Comparison of ENCODE assay signal across 8 cellular contexts in genomic region chr1:153670859-153671622, GRCh38. TPM values are rescaled to one million over a fixed set of nuclear protein-coding genes. Genes with fewer than 3 reads are reported as not detected.
DNase-seq lines count a peak whose midpoint lies in the region; TF ChIP-seq lines count a peak whose summit lies in the region.

Gene ILF2, minus strand, starts transcription at chr1:153670993. Its CDS starts 71 bp downstream, at chr1:153670922.

- in situ Hi-C loops in SK-MEL-5 (cut with HindIII; ENCODE audit: low pct_unique_long_range_greater_than_20kb, low sequenced_read_pairs) = no loop called here

- CTCF ChIA-PET in activated naive CD4-positive, alpha-beta T cell treated with anti-CD3 and anti-CD28 coated beads for 36 hours (lab: Charles Lee) = interaction anchor here (0.6 to 1.6 kb wide), 8 partner anchors 28 to 487 kb away, joined by 3 to 9 read pairs (median 3); partner anchors contain the start of gene RAB13

- no peaks in the 10 kb centered on the region for H3K27me3 ChIP-seq in GM06990 (replicated peaks; ENCODE audit: control insufficient read depth, insufficient read depth, low read length)

- DNase-seq in GM06990 (ENCODE audit: extremely low read depth, insufficient read length) (peak; percentile 93), HFF-Myc (ENCODE audit: extremely low read depth, low read depth) (peak; percentile 100), MV-4-11 (lab: John Stamatoyannopoulos, UW) (peak; percentile 100), SK-MEL-5 (ENCODE audit: low read depth, low spot score) (peak; percentile 100), globus pallidus (ENCODE audit: low spot score) (peak; percentile 99), nucleus accumbens (lab: John Stamatoyannopoulos, UW) (peak; percentile 69 to 99 (median 90))
- DNase-seq in activated naive CD4-positive, alpha-beta T cell treated with anti-CD3 and anti-CD28 coated beads for 36 hours = peak; percentile 99

- TF ChIP-seq CTCF in GM06990 (IDR thresholded peaks at IDR 0.05; ENCODE audit: insufficient read depth, low read length, poor library complexity, severe bottlenecking) = peak; percentile 22
- no peak for TF ChIP-seq CTCF in HFF-Myc (IDR thresholded peaks at IDR 0.05; ENCODE audit: low read depth, low read length, missing control alignments)

- peaks cover 36% of the 10 kb centered on the region for H3K4me1 Mint-ChIP-seq in activated naive CD4-positive, alpha-beta T cell treated with anti-CD3 and anti-CD28 coated beads for 36 hours (ENCODE audit: low read depth)

- H3K4me3 ChIP-seq in GM06990 (replicated peaks; ENCODE audit: low read depth, low read length) (peak within 1 kb of the TSS; percentile 97), HFF-Myc (replicated peaks; ENCODE audit: low read depth, low read length) (peak within 1 kb of the TSS; percentile 99)

- H3K9me3 Mint-ChIP-seq in activated naive CD4-positive, alpha-beta T cell treated with anti-CD3 and anti-CD28 coated beads for 36 hours = no peaks in the 10 kb centered on the region

- no peak within 1 kb of the TSS for H3K4me3 Mint-ChIP-seq in activated naive CD4-positive, alpha-beta T cell treated with anti-CD3 and anti-CD28 coated beads for 36 hours

- H3K36me3 ChIP-seq in GM06990 (ENCODE audit: control insufficient read depth, insufficient read depth, low read length) = peaks cover 11% of the 10 kb centered on the region

- no peaks in the 10 kb centered on the region for H3K27me3 Mint-ChIP-seq in activated naive CD4-positive, alpha-beta T cell treated with anti-CD3 and anti-CD28 coated beads for 36 hours (ENCODE audit: low read depth)

- H3K36me3 Mint-ChIP-seq in activated naive CD4-positive, alpha-beta T cell treated with anti-CD3 and anti-CD28 coated beads for 36 hours (ENCODE audit: low read depth) = peaks cover 43% of the 10 kb centered on the region

- peak within 1 kb of the TSS; percentile 69 for H3K27ac ChIP-seq in temporal lobe (ENCODE audit: low read depth, low read length)

- no peak within 1 kb of the TSS for H3K27ac Mint-ChIP-seq in activated naive CD4-positive, alpha-beta T cell treated with anti-CD3 and anti-CD28 coated beads for 36 hours

- intact Hi-C loops in activated naive CD4-positive, alpha-beta T cell treated with anti-CD3 and anti-CD28 coated beads for 36 hours (cut with micrococcal nuclease) = loop anchor here (1.0 to 10.0 kb wide), 17 partner anchors 13 to 602 kb away; partner anchors contain the start of genes CHTOP, HAX1, INTS3 and NUP210L

RNA-seq across cellular contexts. Expression of gene ILF2, which starts in this region (rescaled TPM):
- total RNA-seq in SK-MEL-5 (2014; rRNA removed; shearing (Covaris generic)) = 415 and 443 TPM in 2 replicates
- polyA plus RNA-seq in SK-MEL-5 (2015; cell fraction: cytosol; rRNA removed) = 304 and 352 TPM in 2 replicates
- 218 and 277 TPM in 2 replicates for polyA plus RNA-seq in SK-MEL-5 (2015; cell fraction: nucleus; rRNA removed)
- total RNA-seq in activated naive CD4-positive, alpha-beta T cell treated with anti-CD3 and anti-CD28 coated beads for 36 hours = 100 to 1,000 TPM; 346 to 357 TPM
- 133 TPM for total RNA-seq in temporal lobe

Comparison
In these comparisons a context has a peak if more than half of its experiments do, and no peak if none do; other contexts are left out.
1. Peak in every context shown above with its lines: DNase-seq, H3K4me3 ChIP-seq and H3K27ac ChIP-seq.